19 cellular contexts compared by ENCODE assay signal in genomic region chr15:54481819-54482218, GRCh38.
"Had no signal": no experiment of that assay in that cellular context is flagged by ENCODE, and none has a peak within 500 bp of the region (broad histone marks: within the 10 kb centered on the region; RNA-seq: fewer than 3 reads in every experiment).

No MANE protein-coding gene starts in this region.

- H3K4me1 ChIP-seq: prostate gland, sigmoid colon, suprapubic skin had no signal

- DNase-seq: activated CD4-positive, alpha-beta T cell treated with anti-CD3 and anti-CD28 coated beads for 4 hours; activated CD8-positive, alpha-beta memory T cell treated with anti-CD3 and anti-CD28 coated beads, Interleukin-2, amount 50 U/mL, for 4 hours; activated CD8-positive, alpha-beta T cell treated with anti-CD3 and anti-CD28 coated beads for 36 hours; activated naive CD8-positive, alpha-beta T cell treated with anti-CD3 and anti-CD28 coated beads, Interleukin-2, amount 10 ng/mL, durations not matched to agents 7 days and 5 days; anterior cingulate cortex; cerebellar nuclear complex; dermis blood vessel endothelial cell; mammary epithelial cell; sigmoid colon; stimulated activated CD4-positive, alpha-beta T cell treated with anti-CD3 and anti-CD28 coated beads, Interleukin-12 subunit alpha, Interleukin-12 subunit beta, amount 100 ng/mL, for 4 hours; stimulated activated CD4-positive, alpha-beta T cell treated with anti-CD3 and anti-CD28 coated beads, Interleukin-2, amount 100 ng/mL, for 48 hours; stimulated activated CD8-positive, alpha-beta memory T cell treated with anti-CD3 and anti-CD28 coated beads, Interleukin-4, amount 100 ng/mL, for 48 hours; stimulated activated naive CD8-positive, alpha-beta T cell treated with anti-CD3 and anti-CD28 coated beads, Interleukin-15, Interleukin-2, amounts not matched to agents 100 U/mL and 50 U/mL, for 24 hours; T-helper 9 cell had no signal

- H3K9me3 ChIP-seq: prostate gland, sigmoid colon had no signal

- FAIRE-seq: islet of Langerhans had no signal

- H3K27ac ChIP-seq: prostate gland, sigmoid colon, suprapubic skin, VCaP had no signal

- H3K36me3 ChIP-seq: prostate gland, sigmoid colon, suprapubic skin had no signal

- ATAC-seq: activated CD8-positive, alpha-beta T cell treated with anti-CD3 and anti-CD28 coated beads for 36 hours; natural killer cell treated with Interleukin-12 subunit alpha and Interleukin-12 subunit beta and Interleukin-15 and Interleukin-18, amount 100 ng/mL, for 72 hours; stimulated activated naive CD8-positive, alpha-beta T cell treated with anti-CD3 and anti-CD28 coated beads, Interleukin-15, Interleukin-2, amounts not matched to agents 100 U/mL and 50 U/mL, for 24 hours had no signal

- H3K27me3 ChIP-seq: sigmoid colon, suprapubic skin had no signal

- H3K4me3 ChIP-seq: prostate gland, sigmoid colon, suprapubic skin had no signal
